8 cellular contexts compared by ENCODE assay signal in genomic region chrX:73563740-73564073, GRCh38. TPM values are rescaled to one million over a fixed set of nuclear protein-coding genes. Genes with fewer than 3 reads are reported as not detected.
DNase-seq lines count a peak whose midpoint lies in the region; ATAC-seq and TF ChIP-seq lines count a peak whose summit lies in the region.

No MANE protein-coding gene starts in this region.

- H3K36me3 ChIP-seq in left ventricle myocardium inferior (no peaks in the 10 kb centered on the region), skeletal muscle satellite cell (ENCODE audit: insufficient read depth, low read length) (no peaks in the 10 kb centered on the region)

- CTCF ChIA-PET in activated CD8-positive, alpha-beta T cell treated with anti-CD3 and anti-CD28 coated beads, Interleukin-2, amount 10 ng/mL, durations not matched to agents 7 days and 5 days (lab: Charles Lee) = no interaction called here

- H3K27me3 Mint-ChIP-seq in activated CD8-positive, alpha-beta T cell treated with anti-CD3 and anti-CD28 coated beads, Interleukin-2, amount 10 ng/mL, durations not matched to agents 7 days and 5 days (ENCODE audit: low read depth) = no peaks in the 10 kb centered on the region

- H3K9ac ChIP-seq in skeletal muscle satellite cell (ENCODE audit: low read depth, low read length) = peak overlapping the region; percentile 84

- H3K4me1 ChIP-seq in left ventricle myocardium inferior (peaks cover 14% of the 10 kb centered on the region), skeletal muscle satellite cell (ENCODE audit: control insufficient read depth, insufficient read depth, low read length) (no peaks in the 10 kb centered on the region)

- peak overlapping the region; percentile 84 for H3K4me2 ChIP-seq in skeletal muscle satellite cell (ENCODE audit: low read length)

- H3K27ac Mint-ChIP-seq in activated CD8-positive, alpha-beta T cell treated with anti-CD3 and anti-CD28 coated beads, Interleukin-2, amount 10 ng/mL, durations not matched to agents 7 days and 5 days = peak overlapping the region; percentile 94

- peak; percentile 29 for ATAC-seq in GM19025 (IDR thresholded peaks at IDR 0.05; ENCODE audit: low read depth, unreplicated experiment)
- peak; percentile 42 for ATAC-seq in HG03280 (IDR thresholded peaks at IDR 0.05; ENCODE audit: unreplicated experiment)
- ATAC-seq in activated CD8-positive, alpha-beta T cell treated with anti-CD3 and anti-CD28 coated beads, Interleukin-2, amount 10 ng/mL, durations not matched to agents 7 days and 5 days = no peak
- no peak for ATAC-seq in HG03378 (IDR thresholded peaks at IDR 0.05; ENCODE audit: unreplicated experiment)

- peaks cover 17% of the 10 kb centered on the region for H3K4me1 Mint-ChIP-seq in activated CD8-positive, alpha-beta T cell treated with anti-CD3 and anti-CD28 coated beads, Interleukin-2, amount 10 ng/mL, durations not matched to agents 7 days and 5 days (ENCODE audit: low read depth)

- no peaks in the 10 kb centered on the region for H3K36me3 Mint-ChIP-seq in activated CD8-positive, alpha-beta T cell treated with anti-CD3 and anti-CD28 coated beads, Interleukin-2, amount 10 ng/mL, durations not matched to agents 7 days and 5 days (ENCODE audit: low read depth)

- POLR2A ChIA-PET in activated CD8-positive, alpha-beta T cell treated with anti-CD3 and anti-CD28 coated beads, Interleukin-2, amount 10 ng/mL, durations not matched to agents 7 days and 5 days (lab: Charles Lee) = interaction anchor here (0.7 kb wide), 1 partner anchor 10 kb away, joined by 3 read pairs; no protein-coding TSS in a partner anchor

- intact Hi-C loops in left ventricle myocardium inferior (cut with micrococcal nuclease) = no loop called here

- H3K9me3 ChIP-seq in left ventricle myocardium inferior (replicated peaks) (no peaks in the 10 kb centered on the region), skeletal muscle satellite cell (replicated peaks; ENCODE audit: low read length) (no peaks in the 10 kb centered on the region)

- no peaks in the 10 kb centered on the region for H3K9me3 Mint-ChIP-seq in activated CD8-positive, alpha-beta T cell treated with anti-CD3 and anti-CD28 coated beads, Interleukin-2, amount 10 ng/mL, durations not matched to agents 7 days and 5 days (ENCODE audit: insufficient read depth)

- H3K4me3 Mint-ChIP-seq in activated CD8-positive, alpha-beta T cell treated with anti-CD3 and anti-CD28 coated beads, Interleukin-2, amount 10 ng/mL, durations not matched to agents 7 days and 5 days = peak overlapping the region; percentile 81

- peak overlapping the region; percentile 72 for H3K4me3 ChIP-seq in left ventricle myocardium inferior
- peak overlapping the region; percentile 92 for H3K4me3 ChIP-seq in skeletal muscle satellite cell (ENCODE audit: low read length)

- H3K27ac ChIP-seq in left ventricle myocardium inferior (replicated peaks) = peak overlapping the region; percentile 88

- DNase-seq in AG20443 (ENCODE audit: low spot score) (peak; percentile 9), left ventricle myocardium inferior (no peak), NAMALWA (ENCODE audit: low spot score) (no peak)
- DNase-seq in activated CD8-positive, alpha-beta T cell treated with anti-CD3 and anti-CD28 coated beads, Interleukin-2, amount 10 ng/mL, durations not matched to agents 7 days and 5 days = no peak

- H3K27me3 ChIP-seq in left ventricle myocardium inferior (ENCODE audit: low read depth) (no peaks in the 10 kb centered on the region), skeletal muscle satellite cell (ENCODE audit: control insufficient read depth, insufficient read depth, low read length) (peaks cover 7% of the 10 kb centered on the region)

- TF ChIP-seq CTCF in left ventricle myocardium inferior (IDR thresholded peaks at IDR 0.05; ENCODE audit: borderline replicate concordance) = no peak

RNA-seq across cellular contexts. Expression of gene CHIC1, which starts 0.7 kb away (rescaled TPM):
- 1 to 10 TPM; 3.6 to 5.0 TPM for total RNA-seq in activated CD8-positive, alpha-beta T cell treated with anti-CD3 and anti-CD28 coated beads, Interleukin-2, amount 10 ng/mL, durations not matched to agents 7 days and 5 days
- total RNA-seq in left ventricle myocardium inferior = 13.4 TPM
- 7.0 and 9.4 TPM in 2 replicates for total RNA-seq in skeletal muscle satellite cell (2012; rRNA removed)

Comparison
In these comparisons a context has a peak if more than half of its experiments do, and no peak if none do; other contexts are left out.
1. ATAC-seq: peak in GM19025 (single experiment) and HG03280 (single experiment); none in activated CD8-positive, alpha-beta T cell treated with anti-CD3 and anti-CD28 coated beads, Interleukin-2, amount 10 ng/mL, durations not matched to agents 7 days and 5 days (single experiment) and HG03378 (single experiment).